10 cellular contexts compared by ENCODE assay signal in the genomic region with DNA sequence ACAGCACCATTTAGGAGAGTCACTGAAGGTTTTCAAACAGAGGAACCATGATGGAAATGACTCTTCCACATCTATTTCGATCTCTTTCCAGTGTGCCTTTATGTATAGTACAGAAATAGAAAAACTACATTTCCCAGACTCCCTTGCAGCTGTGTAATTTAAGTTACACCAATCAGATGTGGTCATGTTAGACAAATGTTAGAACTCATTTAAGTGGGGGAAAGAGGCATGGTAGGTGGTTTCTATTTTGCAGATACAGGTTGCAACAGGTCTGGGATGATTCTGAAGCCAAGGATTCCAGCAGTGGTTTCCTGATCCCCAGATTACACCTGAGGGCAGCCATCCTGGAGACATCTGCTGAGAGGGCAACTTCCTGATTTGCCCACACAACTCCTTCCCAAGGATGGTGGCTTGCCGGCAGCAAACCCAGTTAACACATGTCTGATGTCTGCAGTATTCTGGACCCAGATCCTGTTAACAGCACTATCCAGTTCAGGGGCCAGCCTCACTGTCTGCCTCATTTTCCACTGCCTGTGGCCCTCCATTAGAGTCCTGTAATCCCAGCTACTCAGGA. TPM values are rescaled to one million over a fixed set of nuclear protein-coding genes. Genes with fewer than 3 reads are reported as not detected.
DNase-seq lines count a peak whose midpoint lies in the region; ATAC-seq and TF ChIP-seq lines count a peak whose summit lies in the region.
"Had no signal": no experiment of that assay in that cellular context is flagged by ENCODE, and none has a peak within 500 bp of the region (broad histone marks: within the 10 kb centered on the region; RNA-seq: fewer than 3 reads in every experiment).

No MANE protein-coding gene starts in this region.

- CTCF ChIA-PET in IMR-90 (lab: Yijun Ruan, JAX) (no interaction called here), mammary epithelial cell (lab: Charles Lee; ENCODE audit: low non-redundant PET) (interaction anchor here (0.7 kb wide), 1 partner anchor 647 kb away, joined by 3 read pairs; no protein-coding TSS in a partner anchor)

- H3K79me2 ChIP-seq in DND-41 (ENCODE audit: insufficient read depth, low read length) (no peaks in the 10 kb centered on the region), mammary epithelial cell (ENCODE audit: insufficient read depth, low read length) (no peaks in the 10 kb centered on the region)

- H3K4me2 ChIP-seq in DND-41 (ENCODE audit: insufficient read depth, low read length) = no peak overlapping the region
- H3K4me2 ChIP-seq in IMR-90 (ENCODE audit: low read depth, low read length) = no peak overlapping the region
- H3K4me2 ChIP-seq in mammary epithelial cell (ENCODE audit: insufficient read depth, low read depth, low read length) = no peak overlapping the region

- no peak overlapping the region for H4K5ac ChIP-seq in IMR-90 (ENCODE audit: low read depth, low read length)

- no peak overlapping the region for H3K9ac ChIP-seq in DND-41 (ENCODE audit: low read depth, low read length)
- no peak overlapping the region for H3K9ac ChIP-seq in IMR-90 (ENCODE audit: low read depth, low read length)
- H3K9ac ChIP-seq in mammary epithelial cell (ENCODE audit: insufficient read depth, low read length) = no peak overlapping the region

- no peak overlapping the region for H3K27ac ChIP-seq in DND-41 (ENCODE audit: low read length)
- no peak overlapping the region for H3K27ac ChIP-seq in IMR-90 (ENCODE audit: insufficient read depth, low read length)
- H3K27ac ChIP-seq in mammary epithelial cell (ENCODE audit: insufficient read depth, low read depth, low read length) = peak overlapping the region; percentile 36

- H3K4ac ChIP-seq in IMR-90 (ENCODE audit: low read depth, low read length) = no peak overlapping the region

- intact Hi-C loops in IMR-90 (cut with micrococcal nuclease) = no loop called here
- intact Hi-C loops in mammary epithelial cell (cut with micrococcal nuclease) = loop anchor here (5.0 kb wide), 1 partner anchor 41 kb away; a partner anchor contains a TSS

- peak overlapping the region in 6 of 8 donors; percentile 1 to 61 (median 34) for H3K4me3 Mint-ChIP-seq in naive B cell
- H3K4me3 Mint-ChIP-seq: mesothelial cell of epicardium had no signal

- TF ChIP-seq CTCF in DND-41 (IDR thresholded peaks at IDR 0.05; ENCODE audit: borderline replicate concordance, extremely low read depth, low read length, poor library complexity, severe bottlenecking) (no peak), IMR-90 (conservative IDR thresholded peaks at IDR 0.05; ENCODE audit: low read depth, low read length) (no peak), mammary epithelial cell (conservative IDR thresholded peaks at IDR 0.05 in 1 of 2, IDR thresholded peaks at IDR 0.05 in 1 of 2; ENCODE audit: extremely low read depth in 1 of 2, insufficient read depth in 1 of 2, low read depth in 1 of 2, low read length in 2 of 2) (no peak)

- H3K36me3 ChIP-seq in DND-41 (ENCODE audit: insufficient read depth, low read length) = no peaks in the 10 kb centered on the region
- H3K36me3 ChIP-seq in IMR-90 (ENCODE audit: control insufficient read depth, insufficient read depth, low read length) = no peaks in the 10 kb centered on the region
- no peaks in the 10 kb centered on the region for H3K36me3 ChIP-seq in mammary epithelial cell (ENCODE audit: insufficient read depth, low read length)

- POLR2A ChIA-PET in IMR-90 (lab: Charles Lee; ENCODE audit: unreplicated experiment) = no interaction called here

- no peak for TF ChIP-seq RAD21 in IMR-90 (IDR thresholded peaks at IDR 0.05; ENCODE audit: low read length)

- H3K9me3 Mint-ChIP-seq in naive B cell = peaks cover 0 to 7% (median 4%) of the 10 kb centered on the region in 7 donors

- H3K27ac Mint-ChIP-seq in naive B cell = no peak overlapping the region
- H3K27ac Mint-ChIP-seq: mesothelial cell of epicardium had no signal

- peak overlapping the region; percentile 64 for H2AFZ ChIP-seq in DND-41 (ENCODE audit: low read depth, low read length)
- no peak overlapping the region for H2AFZ ChIP-seq in IMR-90 (replicated peaks; ENCODE audit: low read length, poor library complexity)
- peak overlapping the region; percentile 80 for H2AFZ ChIP-seq in mammary epithelial cell (ENCODE audit: low read depth, low read length)

- no CpG with 5 or more reads among the region's 2 CpGs for WGBS in IMR-90 (ENCODE audit: extremely low coverage in 2 of 2, insufficient read length in 1 of 2), 2 experiments
- WGBS in mammary epithelial cell (ENCODE audit: low coverage, missing lambda C conversion rate) = 6% methylated on average over 2 of the region's 2 CpGs

- no peaks in the 10 kb centered on the region for H4K20me1 ChIP-seq in DND-41 (ENCODE audit: insufficient read depth, low read length)
- H4K20me1 ChIP-seq in IMR-90 (ENCODE audit: insufficient read depth, low read length) = no peaks in the 10 kb centered on the region
- H4K20me1 ChIP-seq in mammary epithelial cell (ENCODE audit: insufficient read depth, low read length) = no peaks in the 10 kb centered on the region

- H4K8ac ChIP-seq in IMR-90 (ENCODE audit: low read depth in 2 of 2, low read length in 2 of 2) = no peak overlapping the region

- ATAC-seq in DND-41 (ENCODE audit: insufficient read depth, low read depth) (peak; percentile 74; the same call in 2 of the 3 replicates), IMR-90 (ENCODE audit: low read depth) (peak; percentile 46; the same call in 1 of the 2 replicates), naive B cell (ENCODE audit: low read depth in 2 of 2) (peak in 1 of 2 donors; percentile 48), GM19023 (IDR thresholded peaks at IDR 0.05; ENCODE audit: unreplicated experiment) (no peak), GM19324 (IDR thresholded peaks at IDR 0.05; ENCODE audit: low FRiP score, unreplicated experiment) (no peak), GM18505 (IDR thresholded peaks at IDR 0.05; ENCODE audit: unreplicated experiment) (no peak)

- peaks cover 0 to under 1% (median 0%) of the 10 kb centered on the region in 3 donors for H3K27me3 Mint-ChIP-seq in naive B cell

- H3K4me3 ChIP-seq in DND-41 (ENCODE audit: low read depth in 1 of 2, low read length in 2 of 2) (no peak overlapping the region), IMR-90 (ENCODE audit: insufficient read depth, low read depth, low read length) (no peak overlapping the region), mammary epithelial cell (replicated peaks in 1 of 3; ENCODE audit: insufficient read depth in 1 of 3, low read depth in 2 of 3, low read length in 3 of 3) (no peak overlapping the region)

- H3K9me3 ChIP-seq in DND-41 (ENCODE audit: insufficient read depth, low read length, severe bottlenecking) = no peaks in the 10 kb centered on the region
- no peaks in the 10 kb centered on the region for H3K9me3 ChIP-seq in IMR-90 (ENCODE audit: control insufficient read depth, insufficient read depth, low read length)
- H3K9me3 ChIP-seq in mammary epithelial cell (replicated peaks; ENCODE audit: insufficient read depth, low read length) = no peaks in the 10 kb centered on the region

- no peak overlapping the region for H2BK15ac ChIP-seq in IMR-90 (ENCODE audit: low read depth, low read length)

- dilution Hi-C loops in IMR-90 (cut with HindIII; ENCODE audit: low sequenced_read_pairs, unreplicated experiment) (no loop called here), mammary epithelial cell (cut with HindIII; ENCODE audit: low sequenced_read_pairs) (no loop called here)

- H3K27me3 ChIP-seq in DND-41 (ENCODE audit: insufficient read depth, low read length, poor library complexity) (no peaks in the 10 kb centered on the region), IMR-90 (ENCODE audit: control insufficient read depth, insufficient read depth, low read length) (peaks cover 1% of the 10 kb centered on the region), mammary epithelial cell (ENCODE audit: insufficient read depth, low read length) (peaks cover 3% of the 10 kb centered on the region)

- no peak overlapping the region for H4K91ac ChIP-seq in IMR-90 (ENCODE audit: insufficient read depth, low read depth, low read length)

- H2BK20ac ChIP-seq in IMR-90 (ENCODE audit: low read depth, low read length) = no peak overlapping the region

- in situ Hi-C loops in IMR-90 (cut with MboI; ENCODE audit: low sequenced_read_pairs) (no loop called here), mammary epithelial cell (cut with MboI; ENCODE audit: low sequenced_read_pairs in 2 of 2) (no loop called here)

- no peak overlapping the region for H3K56ac ChIP-seq in IMR-90 (ENCODE audit: extremely low read depth, insufficient read depth, low read length)

- H3K18ac ChIP-seq in IMR-90 (ENCODE audit: low read depth, low read length) = no peak overlapping the region

- TF ChIP-seq POLR2A in IMR-90 (IDR thresholded peaks at IDR 0.05; ENCODE audit: low read depth, low read length) (no peak), GM18505 (IDR thresholded peaks at IDR 0.05; ENCODE audit: borderline replicate concordance, extremely low read depth, insufficient read depth, insufficient read length) (no peak)

- H2AK9ac ChIP-seq in IMR-90 (replicated peaks; ENCODE audit: low read depth, low read length, poor library complexity) = no peak overlapping the region

- H2BK120ac ChIP-seq in IMR-90 (ENCODE audit: low read depth, low read length) = no peak overlapping the region

- peaks cover 0 to 7% (median 0%) of the 10 kb centered on the region in 3 donors for H3K4me1 Mint-ChIP-seq in naive B cell
- H3K4me1 Mint-ChIP-seq: mesothelial cell of epicardium had no signal

- peaks cover 0 to 6% of the 10 kb centered on the region in 2 donors for H3K36me3 Mint-ChIP-seq in naive B cell
- H3K36me3 Mint-ChIP-seq: mesothelial cell of epicardium had no signal

- H3K4me1 ChIP-seq in DND-41 (ENCODE audit: insufficient read depth, low read length) (peaks cover 15% of the 10 kb centered on the region; the same call in 1 of the 2 replicates), IMR-90 (ENCODE audit: control insufficient read depth, insufficient read depth, low read length) (no peaks in the 10 kb centered on the region), mammary epithelial cell (ENCODE audit: insufficient read depth, low read length) (peaks cover 16% of the 10 kb centered on the region)

- no peak overlapping the region for H2AK5ac ChIP-seq in IMR-90 (ENCODE audit: low read depth, low read length)

- no peak for DNase-seq in DND-41
- peak; percentile 12 for DNase-seq in IMR-90
- DNase-seq in mammary epithelial cell = peak; percentile 88
- DNase-seq in naive B cell = peak; percentile 2
- DNase-seq in NCI-H748 (lab: John Stamatoyannopoulos, UW; ENCODE audit: unreplicated experiment) = no peak
- DNase-seq: NCI-H1694 had no signal

- no peak overlapping the region for H3K23ac ChIP-seq in IMR-90 (ENCODE audit: low read depth, low read length)

- BruUV-seq in IMR-90 (replicated peaks; lab: Mats Ljungman, UMichigan) (no TSS peak), mammary epithelial cell (replicated peaks; lab: Mats Ljungman, UMichigan) (no TSS peak)

- H3K9me1 ChIP-seq in IMR-90 (ENCODE audit: insufficient read depth, low read length) = no peaks in the 10 kb centered on the region

- H3K79me1 ChIP-seq in IMR-90 (ENCODE audit: low read depth in 1 of 2, low read length in 2 of 2) = no peaks in the 10 kb centered on the region

- H3K14ac ChIP-seq in IMR-90 (replicated peaks; ENCODE audit: low read depth, low read length) = no peak overlapping the region

- H2BK5ac ChIP-seq in IMR-90 (ENCODE audit: low read depth, low read length, poor library complexity, severe bottlenecking) = no peak overlapping the region

RNA-seq across cellular contexts. Expression of a gene that starts 38.7 kb away (rescaled TPM):
- 4.8 and 5.0 TPM in 2 replicates for total RNA-seq in IMR-90 (2012; rRNA removed)
- 1.7 and 2.3 TPM in 2 replicates for polyA plus RNA-seq in IMR-90 (2012; rRNA removed)
- 0.70 and 1.1 TPM in 2 replicates for polyA plus RNA-seq in IMR-90 (2012; cell fraction: cytosol; rRNA removed)
- 0.41 and 1.9 TPM in 2 replicates for polyA plus RNA-seq in IMR-90 (2012; cell fraction: nucleus; rRNA removed; ENCODE audit: low replicate concordance)
- 1 to 10 TPM; 1.2 to 6.0 TPM for total RNA-seq in mammary epithelial cell
- 9.2 TPM for polyA plus RNA-seq in mammary epithelial cell
- polyA minus RNA-seq in mammary epithelial cell = 15.6 TPM
- polyA plus RNA-seq in naive B cell (ENCODE audit: low read depth in 6 of 6) = 10 to 100 TPM; 25.9 to 30.8 (median 29.6) TPM

Comparison
In these comparisons a context has a peak if more than half of its experiments do, and no peak if none do; other contexts are left out.
1. ATAC-seq: peak in DND-41 (single experiment) and IMR-90 (single experiment); none in GM19023 (single experiment), GM19324 (single experiment) and GM18505 (single experiment).
2. DNase-seq: peak in IMR-90 (single experiment), mammary epithelial cell (single experiment) and naive B cell (single experiment); none in DND-41 (single experiment) and NCI-H748 (single experiment).